In the genomic region with DNA sequence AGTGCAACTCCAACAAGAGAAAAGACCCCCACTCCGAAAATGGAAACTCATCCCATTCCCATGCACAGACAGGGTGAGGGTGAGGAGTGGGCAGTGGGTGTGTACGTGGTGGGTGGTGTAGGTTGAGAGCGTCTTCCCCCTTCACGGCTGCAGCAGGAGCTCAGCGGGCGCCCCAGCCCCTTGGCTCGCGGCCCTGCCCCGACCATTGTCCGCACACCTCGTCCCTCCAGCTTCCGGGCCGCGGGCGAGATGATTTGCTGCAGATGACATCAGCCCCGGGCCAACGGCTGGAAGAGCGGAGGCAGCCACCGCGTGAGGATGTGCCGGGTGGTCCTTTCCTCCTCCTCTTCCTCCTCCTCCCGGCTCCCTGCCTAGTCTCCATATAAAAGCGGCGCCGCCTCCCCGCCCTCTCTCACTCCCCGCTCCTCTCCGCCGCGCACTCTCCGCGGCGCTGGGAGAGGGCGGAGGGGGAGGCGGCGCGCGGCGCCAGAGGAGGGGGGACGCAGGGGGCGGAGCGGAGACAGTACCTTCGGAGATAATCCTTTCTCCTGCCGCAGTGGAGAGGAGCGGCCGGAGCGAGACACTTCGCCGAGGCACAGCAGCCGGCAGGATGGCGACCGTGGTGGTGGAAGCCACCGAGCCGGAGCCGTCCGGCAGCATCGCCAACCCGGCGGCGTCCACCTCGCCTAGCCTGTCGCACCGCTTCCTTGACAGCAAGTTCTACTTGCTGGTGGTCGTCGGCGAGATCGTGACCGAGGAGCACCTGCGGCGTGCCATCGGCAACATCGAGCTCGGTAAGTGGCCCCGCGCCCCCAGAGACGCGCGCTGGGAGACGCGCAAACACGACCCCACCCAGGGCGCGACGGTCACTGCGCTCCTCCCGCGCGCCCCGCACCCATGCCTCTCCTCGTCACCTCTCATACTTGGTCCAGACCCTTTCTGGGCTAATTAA, we compare ENCODE assay signal across 8 cellular contexts. TPM values are rescaled to one million over a fixed set of nuclear protein-coding genes. Genes with fewer than 3 reads are reported as not detected.
DNase-seq lines count a peak whose midpoint lies in the region; ATAC-seq and TF ChIP-seq lines count a peak whose summit lies in the region.

A gene (plus strand): TSS at position 554 of the 952 bp plus-strand sequence. CDS start 57 bp downstream, at position 611.

- no peak within 1 kb of the TSS for H3K27ac Mint-ChIP-seq in memory B cell

- peak within 1 kb of the TSS; percentile 40 to 73 for H3K27ac ChIP-seq in esophagus (ENCODE audit: low read depth in 2 of 2, low read length in 1 of 2)
- peak within 1 kb of the TSS; percentile 83 to 86 for H3K27ac ChIP-seq in testis

- H3K9me3 ChIP-seq in MG63 (no peaks in the 10 kb centered on the region), esophagus (ENCODE audit: control insufficient read depth in 2 of 2, insufficient read depth in 1 of 2, low read depth in 1 of 2, low read length in 1 of 2) (no peaks in the 10 kb centered on the region), testis (no peaks in the 10 kb centered on the region)

- peak; percentile 8 for DNase-seq in GM06990 (ENCODE audit: extremely low read depth, insufficient read length)
- peak; percentile 83 for DNase-seq in MG63
- DNase-seq in memory B cell (ENCODE audit: low spot score in 2 of 2), result no peak
- peak; percentile 87 for DNase-seq in testis

- no peaks in the 10 kb centered on the region; the same call in none of the 2 replicates for H3K27me3 ChIP-seq in GM06990 (replicated peaks; ENCODE audit: control insufficient read depth, insufficient read depth, low read length)
- no peaks in the 10 kb centered on the region; the same call in 1 of the 2 replicates for H3K27me3 ChIP-seq in MG63
- H3K27me3 ChIP-seq in esophagus (ENCODE audit: control insufficient read depth in 1 of 2, insufficient read depth in 2 of 2, low read length in 2 of 2), result peaks cover 5 to 14% of the 10 kb centered on the region in 2 donors
- H3K27me3 ChIP-seq in testis, result no peaks in the 10 kb centered on the region

- H3K36me3 Mint-ChIP-seq in memory B cell, result no peaks in the 10 kb centered on the region

- H3K4me1 ChIP-seq in esophagus (ENCODE audit: control insufficient read depth in 2 of 2, insufficient read depth in 2 of 2, low read length in 1 of 2) (peaks cover 7 to 9% of the 10 kb centered on the region in 2 donors), testis (peaks cover 17% of the 10 kb centered on the region)

- 1 to 2% methylated on average over 59 to 90 of the region's 90 CpGs for WGBS in esophagus, 2 donors
- WGBS in testis, 2 donors, result 0 to 1% methylated on average over 26 to 87 of the region's 90 CpGs

- TF ChIP-seq CTCF in GM06990 (IDR thresholded peaks at IDR 0.05; ENCODE audit: insufficient read depth, low read length, poor library complexity, severe bottlenecking) (no peak), testis (IDR thresholded peaks at IDR 0.05) (no peak)

- H3K4me3 Mint-ChIP-seq in memory B cell, result peak within 1 kb of the TSS; percentile 70

- intact Hi-C loops in testis (cut with DNase I; ENCODE audit: low total_unique reads), result no loop called here

- H3K4me1 Mint-ChIP-seq in memory B cell, result peaks cover 11% of the 10 kb centered on the region

- no peaks in the 10 kb centered on the region for H3K36me3 ChIP-seq in GM06990 (ENCODE audit: control insufficient read depth, insufficient read depth, low read length)
- H3K36me3 ChIP-seq in MG63, result peaks cover 27% of the 10 kb centered on the region
- H3K36me3 ChIP-seq in esophagus (ENCODE audit: control insufficient read depth in 2 of 2, insufficient read depth in 2 of 2, low read length in 1 of 2), result no peaks in the 10 kb centered on the region
- H3K36me3 ChIP-seq in testis (ENCODE audit: low read depth, missing control alignments), result no peaks in the 10 kb centered on the region

- ATAC-seq in SK-N-SH treated with all-trans-retinoic acid at 6 μM for 48 hours, result peak; percentile 85
- no peak for ATAC-seq in memory B cell (ENCODE audit: low read depth)
- ATAC-seq in HG02571 (IDR thresholded peaks at IDR 0.05; ENCODE audit: unreplicated experiment), result no peak
- ATAC-seq in HG02852 (IDR thresholded peaks at IDR 0.05; ENCODE audit: unreplicated experiment), result no peak

- no peaks in the 10 kb centered on the region for H3K9me3 Mint-ChIP-seq in memory B cell

- peaks cover 26% of the 10 kb centered on the region for H3K27me3 Mint-ChIP-seq in memory B cell

- H3K4me3 ChIP-seq in GM06990 (replicated peaks; ENCODE audit: low read depth, low read length) (peak within 1 kb of the TSS; percentile 63), MG63 (peak within 1 kb of the TSS; percentile 85), esophagus (ENCODE audit: low read depth in 1 of 2, low read length in 2 of 2) (peak within 1 kb of the TSS; percentile 43 to 67), testis (peak within 1 kb of the TSS; percentile 79 to 95)

- no peak for TF ChIP-seq POLR2A in testis (IDR thresholded peaks at IDR 0.05)

TF ChIP-seq in SK-N-SH treated with all-trans-retinoic acid at 6 μM for 48 hours, 23 proteins besides CTCF, POLR2A, EP300 and RAD21:
- TF ChIP-seq ZFP3 (CRISPR knock-in tag; IDR thresholded peaks at IDR 0.05), result 0 out of 2 replicates have a peak, but pooled peaks have one; percentile 27
- peak; percentile 31; the same call in 1 of the 2 replicates for TF ChIP-seq CSDC2 (CRISPR knock-in tag; IDR thresholded peaks at IDR 0.05)
- TF ChIP-seq, protein P1, sequence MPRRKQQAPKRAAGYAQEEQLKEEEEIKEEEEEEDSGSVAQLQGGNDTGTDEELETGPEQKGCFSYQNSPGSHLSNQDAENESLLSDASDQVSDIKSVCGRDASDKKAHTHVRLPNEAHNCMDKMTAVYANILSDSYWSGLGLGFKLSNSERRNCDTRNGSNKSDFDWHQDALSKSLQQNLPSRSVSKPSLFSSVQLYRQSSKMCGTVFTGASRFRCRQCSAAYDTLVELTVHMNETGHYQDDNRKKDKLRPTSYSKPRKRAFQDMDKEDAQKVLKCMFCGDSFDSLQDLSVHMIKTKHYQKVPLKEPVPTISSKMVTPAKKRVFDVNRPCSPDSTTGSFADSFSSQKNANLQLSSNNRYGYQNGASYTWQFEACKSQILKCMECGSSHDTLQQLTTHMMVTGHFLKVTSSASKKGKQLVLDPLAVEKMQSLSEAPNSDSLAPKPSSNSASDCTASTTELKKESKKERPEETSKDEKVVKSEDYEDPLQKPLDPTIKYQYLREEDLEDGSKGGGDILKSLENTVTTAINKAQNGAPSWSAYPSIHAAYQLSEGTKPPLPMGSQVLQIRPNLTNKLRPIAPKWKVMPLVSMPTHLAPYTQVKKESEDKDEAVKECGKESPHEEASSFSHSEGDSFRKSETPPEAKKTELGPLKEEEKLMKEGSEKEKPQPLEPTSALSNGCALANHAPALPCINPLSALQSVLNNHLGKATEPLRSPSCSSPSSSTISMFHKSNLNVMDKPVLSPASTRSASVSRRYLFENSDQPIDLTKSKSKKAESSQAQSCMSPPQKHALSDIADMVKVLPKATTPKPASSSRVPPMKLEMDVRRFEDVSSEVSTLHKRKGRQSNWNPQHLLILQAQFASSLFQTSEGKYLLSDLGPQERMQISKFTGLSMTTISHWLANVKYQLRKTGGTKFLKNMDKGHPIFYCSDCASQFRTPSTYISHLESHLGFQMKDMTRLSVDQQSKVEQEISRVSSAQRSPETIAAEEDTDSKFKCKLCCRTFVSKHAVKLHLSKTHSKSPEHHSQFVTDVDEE (CRISPR knock-in tag; IDR thresholded peaks at IDR 0.05), result peak; percentile 14; the same call in 1 of the 2 replicates
- TF ChIP-seq, protein P2, sequence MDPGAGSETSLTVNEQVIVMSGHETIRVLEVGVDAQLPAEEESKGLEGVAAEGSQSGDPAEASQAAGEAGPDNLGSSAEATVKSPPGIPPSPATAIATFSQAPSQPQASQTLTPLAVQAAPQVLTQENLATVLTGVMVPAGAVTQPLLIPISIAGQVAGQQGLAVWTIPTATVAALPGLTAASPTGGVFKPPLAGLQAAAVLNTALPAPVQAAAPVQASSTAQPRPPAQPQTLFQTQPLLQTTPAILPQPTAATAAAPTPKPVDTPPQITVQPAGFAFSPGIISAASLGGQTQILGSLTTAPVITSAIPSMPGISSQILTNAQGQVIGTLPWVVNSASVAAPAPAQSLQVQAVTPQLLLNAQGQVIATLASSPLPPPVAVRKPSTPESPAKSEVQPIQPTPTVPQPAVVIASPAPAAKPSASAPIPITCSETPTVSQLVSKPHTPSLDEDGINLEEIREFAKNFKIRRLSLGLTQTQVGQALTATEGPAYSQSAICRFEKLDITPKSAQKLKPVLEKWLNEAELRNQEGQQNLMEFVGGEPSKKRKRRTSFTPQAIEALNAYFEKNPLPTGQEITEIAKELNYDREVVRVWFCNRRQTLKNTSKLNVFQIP (CRISPR knock-in tag; IDR thresholded peaks at IDR 0.05; ENCODE audit: borderline replicate concordance, low read depth), result no peak

RNA-seq across cellular contexts. Expression of the gene that starts here (rescaled TPM):
- total RNA-seq in MG63 (2014; rRNA removed; shearing (Covaris generic); ENCODE audit: low replicate concordance), result 45.2 and 52.1 TPM in 2 replicates
- 1 to 10 TPM; 1.8 to 2.5 TPM for polyA plus RNA-seq in esophagus
- total RNA-seq in testis, result 100 to 1,000 TPM; 431 to 584 TPM
- polyA plus RNA-seq in testis (ENCODE audit: insufficient read depth, low read depth, low replicate concordance), result 20.1 TPM

Comparison
In these comparisons a context has a peak if more than half of its experiments do, and no peak if none do; other contexts are left out.
1. DNase-seq: peak in GM06990 (single experiment), MG63 (single experiment) and testis (single experiment); none in memory B cell (0 of 2).
2. Peak in every context shown above with its lines, with median percentiles within 50 percentile points of each other: H3K4me3 ChIP-seq.